In genomic region chr18:74595425-74595824, GRCh38 we compare ENCODE assay signal across 11 cellular contexts.
DNase-seq lines count a peak whose midpoint lies in the region; ATAC-seq lines count a peak whose summit lies in the region.
"Had no signal": no experiment of that assay in that cellular context is flagged by ENCODE, and none has a peak within 500 bp of the region (broad histone marks: within the 10 kb centered on the region; RNA-seq: fewer than 3 reads in every experiment).

No MANE protein-coding gene starts in this region.

- no peaks in the 10 kb centered on the region for H3K27me3 Mint-ChIP-seq in T-helper 2 cell treated with Interferon-gamma antibody and Interleukin-4, amounts not matched to agents 5 μg/mL and 100 μg/mL, for 36 hours (ENCODE audit: low read depth)
- H3K27me3 Mint-ChIP-seq in memory B cell, result no peaks in the 10 kb centered on the region

- no peaks in the 10 kb centered on the region for H4K20me1 ChIP-seq in BLaER1

- DNase-seq in T-helper 2 cell treated with Interferon-gamma antibody and Interleukin-4, amounts not matched to agents 5 μg/mL and 100 μg/mL, for 36 hours (ENCODE audit: low spot score), result no peak
- DNase-seq in memory B cell (ENCODE audit: low spot score in 2 of 2), result no peak
- no peak for DNase-seq in SHP77 (lab: John Stamatoyannopoulos, UW)
- DNase-seq in NCI-H446 treated with DMSO at 0.1 percent for 48 hours (lab: John Stamatoyannopoulos, UW), result no peak

- H3K4me1 Mint-ChIP-seq in T-helper 2 cell treated with Interferon-gamma antibody and Interleukin-4, amounts not matched to agents 5 μg/mL and 100 μg/mL, for 36 hours (ENCODE audit: low read depth), result peaks cover 26% of the 10 kb centered on the region
- peaks cover 30% of the 10 kb centered on the region for H3K4me1 Mint-ChIP-seq in memory B cell

- H3K4me3 ChIP-seq in BLaER1, result peak overlapping the region; percentile 84; the same call in 1 of the 2 replicates
- H3K4me3 ChIP-seq: HAP-1 had no signal

- peak overlapping the region; percentile 79 for H3K4me3 Mint-ChIP-seq in T-helper 2 cell treated with Interferon-gamma antibody and Interleukin-4, amounts not matched to agents 5 μg/mL and 100 μg/mL, for 36 hours
- peak overlapping the region; percentile 30 for H3K4me3 Mint-ChIP-seq in memory B cell

- H3K27ac Mint-ChIP-seq in T-helper 2 cell treated with Interferon-gamma antibody and Interleukin-4, amounts not matched to agents 5 μg/mL and 100 μg/mL, for 36 hours, result peak overlapping the region; percentile 73
- H3K27ac Mint-ChIP-seq in memory B cell, result peak overlapping the region; percentile 53

- ATAC-seq in GM18870 (IDR thresholded peaks at IDR 0.05; ENCODE audit: unreplicated experiment) (peak; percentile 27), memory B cell (ENCODE audit: low read depth) (no peak), HG02970 (IDR thresholded peaks at IDR 0.05; ENCODE audit: low FRiP score, unreplicated experiment) (no peak), HG03196 (IDR thresholded peaks at IDR 0.05; ENCODE audit: unreplicated experiment) (no peak)

- H3K36me3 ChIP-seq in BLaER1, result peaks cover 21% of the 10 kb centered on the region; the same call in 1 of the 2 replicates
- H3K36me3 ChIP-seq: HAP-1 had no signal

- peak overlapping the region; percentile 94 for H3K4me2 ChIP-seq in BLaER1

- H3K9ac ChIP-seq in BLaER1, result peak overlapping the region; percentile 98
- H3K9ac ChIP-seq: parathyroid adenoma had no signal

- no peaks in the 10 kb centered on the region for H3K27me3 ChIP-seq in BLaER1
- H3K27me3 ChIP-seq: SJSA1 had no signal

- peaks cover 41% of the 10 kb centered on the region for H3K36me3 Mint-ChIP-seq in T-helper 2 cell treated with Interferon-gamma antibody and Interleukin-4, amounts not matched to agents 5 μg/mL and 100 μg/mL, for 36 hours (ENCODE audit: low read depth)
- H3K36me3 Mint-ChIP-seq in memory B cell, result peaks cover 6% of the 10 kb centered on the region

- peaks cover 36% of the 10 kb centered on the region for H3K4me1 ChIP-seq in BLaER1

- H3K9me3 ChIP-seq in BLaER1, result no peaks in the 10 kb centered on the region
- H3K9me3 ChIP-seq: HAP-1, SJSA1 had no signal

- H3K9me3 Mint-ChIP-seq in T-helper 2 cell treated with Interferon-gamma antibody and Interleukin-4, amounts not matched to agents 5 μg/mL and 100 μg/mL, for 36 hours, result no peaks in the 10 kb centered on the region
- H3K9me3 Mint-ChIP-seq in memory B cell, result no peaks in the 10 kb centered on the region

- H3K27ac ChIP-seq in BLaER1, result 0 out of 2 replicates have a peak overlapping the region, but pooled peaks have one; percentile 4
- H3K27ac ChIP-seq: parathyroid adenoma had no signal
